Comparison of ENCODE assay signal across 29 cellular contexts in the genomic region with DNA sequence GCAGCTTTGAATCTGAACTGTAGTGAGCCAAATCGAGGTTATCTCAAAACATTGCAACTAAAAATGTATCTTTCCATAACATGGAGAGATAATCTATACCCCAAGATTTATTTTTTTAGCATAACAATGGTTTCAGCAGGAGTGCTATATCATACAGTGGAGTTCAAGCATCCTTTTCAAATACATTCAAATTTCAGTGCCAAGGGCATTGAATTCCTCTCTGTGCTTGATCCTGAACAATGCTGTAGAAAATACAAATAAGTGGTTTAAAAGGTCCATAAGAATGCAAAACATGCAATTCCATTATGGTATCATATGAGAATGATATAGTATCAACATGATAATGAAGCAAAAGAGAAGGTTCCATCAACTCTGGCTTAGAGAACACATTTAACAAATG.
"Had no signal": no experiment of that assay in that cellular context is flagged by ENCODE, and none has a peak within 500 bp of the region (broad histone marks: within the 10 kb centered on the region; RNA-seq: fewer than 3 reads in every experiment).

No MANE protein-coding gene starts in this region.

- H3K4me3 Mint-ChIP-seq: dendritic cell treated with granulocyte-macrophage colony-stimulating factor and Interleukin-4, amounts not matched to agents 40 ng/mL and 50 ng/mL, for 4 days; effector memory CD8-positive, alpha-beta T cell; endodermal cell had no signal

- ATAC-seq: effector memory CD8-positive, alpha-beta T cell; esophagus mucosa; foreskin keratinocyte; gastrocnemius medialis; gastroesophageal sphincter; heart left ventricle; heart right ventricle had no signal

- H3K4me3 ChIP-seq: colonic mucosa, coronary artery, dorsolateral prefrontal cortex, esophagus muscularis mucosa, esophagus squamous epithelium, gastrocnemius medialis, gastroesophageal sphincter, heart left ventricle, heart right ventricle had no signal

- H3K9me3 ChIP-seq: colonic mucosa, esophagus muscularis mucosa, esophagus squamous epithelium, gastrocnemius medialis, gastroesophageal sphincter had no signal

- DNase-seq: colonic mucosa; cortex of kidney; dermis blood vessel endothelial cell; dorsolateral prefrontal cortex; effector CD4-positive, alpha-beta T cell; effector CD8-positive, alpha-beta T cell; effector memory CD4-positive, alpha-beta T cell; effector memory CD8-positive, alpha-beta T cell; endodermal cell; erythroblast; esophagus squamous epithelium; foreskin fibroblast; foreskin keratinocyte; foreskin melanocyte; gastrocnemius medialis; glutamatergic neuron; head of caudate nucleus; heart left ventricle; heart right ventricle had no signal

- H3K27me3 ChIP-seq: colonic mucosa, dorsolateral prefrontal cortex, esophagus muscularis mucosa, esophagus squamous epithelium, foreskin keratinocyte, gastrocnemius medialis, gastroesophageal sphincter, heart left ventricle, heart right ventricle had no signal

- H3K27ac Mint-ChIP-seq: dendritic cell treated with granulocyte-macrophage colony-stimulating factor and Interleukin-4, amounts not matched to agents 40 ng/mL and 50 ng/mL, for 4 days; effector memory CD8-positive, alpha-beta T cell; endodermal cell had no signal

- H3K4me1 ChIP-seq: colonic mucosa, esophagus muscularis mucosa, esophagus squamous epithelium, foreskin keratinocyte, gastrocnemius medialis, gastroesophageal sphincter, heart left ventricle, heart right ventricle had no signal

- H3K27me3 Mint-ChIP-seq: dendritic cell treated with granulocyte-macrophage colony-stimulating factor and Interleukin-4, amounts not matched to agents 40 ng/mL and 50 ng/mL, for 4 days; effector memory CD8-positive, alpha-beta T cell had no signal

- H3K27ac ChIP-seq: colonic mucosa, coronary artery, dorsolateral prefrontal cortex, epithelial cell of prostate, esophagus muscularis mucosa, esophagus squamous epithelium, foreskin keratinocyte, gastrocnemius medialis, gastroesophageal sphincter, heart left ventricle, heart right ventricle had no signal

- H3K36me3 ChIP-seq: colonic mucosa, esophagus muscularis mucosa, esophagus squamous epithelium, gastrocnemius medialis, gastroesophageal sphincter, heart left ventricle, heart right ventricle had no signal

- FAIRE-seq: colon, endometrium, endothelial cell of umbilical vein, frontal cortex had no signal
